ENCODE assay signal across 38 cellular contexts in the genomic region with DNA sequence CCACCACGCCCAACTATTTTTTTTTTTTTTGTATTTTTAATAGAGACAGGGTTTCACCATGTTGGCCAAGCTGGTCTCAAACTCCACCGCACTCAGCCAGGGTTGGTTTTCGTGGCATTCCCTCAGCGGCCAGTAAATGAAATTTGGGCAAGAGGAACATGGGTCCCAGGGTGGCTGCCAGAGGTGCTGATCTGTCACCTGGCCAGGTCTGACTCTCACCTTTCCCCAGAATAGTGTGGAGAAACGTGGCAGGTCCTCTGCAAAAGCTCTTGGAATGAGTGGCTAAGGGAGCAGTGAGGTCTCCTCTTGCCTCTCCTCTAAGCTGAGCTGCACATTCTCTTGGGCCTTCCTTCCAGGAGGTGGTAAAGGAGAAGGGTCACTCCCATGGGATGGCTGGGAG.
"Had no signal": no experiment of that assay in that cellular context is flagged by ENCODE, and none has a peak within 500 bp of the region (broad histone marks: within the 10 kb centered on the region; RNA-seq: fewer than 3 reads in every experiment).

No MANE protein-coding gene starts in this region.

- H3K9me3 ChIP-seq: ascending aorta had no signal

- H3K27me3 Mint-ChIP-seq: activated B cell treated with CpG ODN at 0.5 μM for 24 hours; activated CD4-positive, alpha-beta memory T cell treated with anti-CD3 and anti-CD28 coated beads for 36 hours; activated CD4-positive, alpha-beta T cell treated with anti-CD3 and anti-CD28 coated beads, Interleukin-2, amount 10 ng/mL, durations not matched to agents 24 days and 14 days; activated CD8-positive, alpha-beta T cell treated with anti-CD3 and anti-CD28 coated beads for 36 hours; activated naive CD4-positive, alpha-beta T cell treated with anti-CD3 and anti-CD28 coated beads, Interleukin-2, amount 10 ng/mL, durations not matched to agents 7 days and 5 days; activated naive CD4-positive, alpha-beta T cell treated with anti-CD3 and anti-CD28 coated beads, Interleukin-2, amount 50 U/mL, for 24 hours; activated naive CD8-positive, alpha-beta T cell treated with anti-CD3 and anti-CD28 coated beads, Interleukin-2, amount 10 ng/mL, durations not matched to agents 7 days and 5 days; activated naive CD8-positive, alpha-beta T cell treated with anti-CD3 and anti-CD28 coated beads, Interleukin-2, amount 50 U/mL, for 24 hours; activated T-helper 17 cell treated with anti-CD3 and anti-CD28 coated beads, Interleukin-2, amount 50 U/mL, for 72 hours had no signal

- H3K4me1 ChIP-seq: ascending aorta had no signal

- H3K4me3 Mint-ChIP-seq: activated B cell treated with CpG ODN at 0.5 μM for 24 hours; activated CD4-positive, alpha-beta memory T cell treated with anti-CD3 and anti-CD28 coated beads for 36 hours; activated CD4-positive, alpha-beta T cell treated with anti-CD3 and anti-CD28 coated beads, Interleukin-2, amount 10 ng/mL, durations not matched to agents 24 days and 14 days; activated CD8-positive, alpha-beta T cell treated with anti-CD3 and anti-CD28 coated beads for 36 hours; activated naive CD4-positive, alpha-beta T cell treated with anti-CD3 and anti-CD28 coated beads, Interleukin-2, amount 10 ng/mL, durations not matched to agents 7 days and 5 days; activated naive CD4-positive, alpha-beta T cell treated with anti-CD3 and anti-CD28 coated beads, Interleukin-2, amount 50 U/mL, for 24 hours; activated naive CD8-positive, alpha-beta T cell; activated naive CD8-positive, alpha-beta T cell treated with anti-CD3 and anti-CD28 coated beads, Interleukin-2, amount 10 ng/mL, durations not matched to agents 7 days and 5 days; activated naive CD8-positive, alpha-beta T cell treated with anti-CD3 and anti-CD28 coated beads, Interleukin-2, amount 50 U/mL, for 24 hours; activated T-cell treated with anti-CD3 and anti-CD28 coated beads, Interleukin-2, amount 50 U/mL, for 4 hours; activated T-cell treated with anti-CD3 and anti-CD28 coated beads, Interleukin-2, amount 50 U/mL, for 72 hours; activated T-helper 1 cell treated with anti-CD3 and anti-CD28 coated beads, Interleukin-12 subunit alpha, Interleukin-12 subunit beta, Interleukin-2, Interleukin-4 antibody, amounts not matched to agents 30 ng/mL and 10 ng/mL and 1 ng/mL, durations not matched to agents 14 hours and 24 hours and 36 hours; activated T-helper 17 cell treated with anti-CD3 and anti-CD28 coated beads, Interleukin-2, amount 50 U/mL, for 72 hours; brain; T-helper 1 cell treated with Interleukin-12 subunit alpha and Interleukin-12 subunit beta and Interleukin-4 antibody, amounts not matched to agents 30 μg/mL and 1 μg/mL, for 36 hours; T-helper 2 cell treated with Interferon-gamma antibody and Interleukin-4, amounts not matched to agents 5 μg/mL and 100 μg/mL, for 36 hours had no signal

- H3K9me3 Mint-ChIP-seq: activated CD8-positive, alpha-beta T cell treated with anti-CD3 and anti-CD28 coated beads for 36 hours; activated naive CD4-positive, alpha-beta T cell treated with anti-CD3 and anti-CD28 coated beads, Interleukin-2, amount 50 U/mL, for 24 hours had no signal

- H3K27ac Mint-ChIP-seq: activated B cell treated with CpG ODN at 0.5 μM for 24 hours; activated CD4-positive, alpha-beta memory T cell treated with anti-CD3 and anti-CD28 coated beads for 36 hours; activated CD4-positive, alpha-beta T cell treated with anti-CD3 and anti-CD28 coated beads, Interleukin-2, amount 10 ng/mL, durations not matched to agents 24 days and 14 days; activated CD8-positive, alpha-beta T cell treated with anti-CD3 and anti-CD28 coated beads for 36 hours; activated naive CD4-positive, alpha-beta T cell treated with anti-CD3 and anti-CD28 coated beads, Interleukin-2, amount 10 ng/mL, durations not matched to agents 7 days and 5 days; activated naive CD4-positive, alpha-beta T cell treated with anti-CD3 and anti-CD28 coated beads, Interleukin-2, amount 50 U/mL, for 24 hours; activated naive CD8-positive, alpha-beta T cell; activated naive CD8-positive, alpha-beta T cell treated with anti-CD3 and anti-CD28 coated beads, Interleukin-2, amount 10 ng/mL, durations not matched to agents 7 days and 5 days; activated naive CD8-positive, alpha-beta T cell treated with anti-CD3 and anti-CD28 coated beads, Interleukin-2, amount 50 U/mL, for 24 hours; activated T-cell treated with anti-CD3 and anti-CD28 coated beads, Interleukin-2, amount 50 U/mL, for 72 hours; activated T-helper 1 cell treated with anti-CD3 and anti-CD28 coated beads, Interleukin-12 subunit alpha, Interleukin-12 subunit beta, Interleukin-2, Interleukin-4 antibody, amounts not matched to agents 30 ng/mL and 10 ng/mL and 1 ng/mL, durations not matched to agents 14 hours and 24 hours and 36 hours; activated T-helper 17 cell treated with anti-CD3 and anti-CD28 coated beads, Interleukin-2, amount 50 U/mL, for 72 hours; brain; T-helper 1 cell treated with Interleukin-12 subunit alpha and Interleukin-12 subunit beta and Interleukin-4 antibody, amounts not matched to agents 30 μg/mL and 1 μg/mL, for 36 hours; T-helper 2 cell treated with Interferon-gamma antibody and Interleukin-4, amounts not matched to agents 5 μg/mL and 100 μg/mL, for 36 hours had no signal

- H3K4me1 Mint-ChIP-seq: activated B cell treated with CpG ODN at 0.5 μM for 24 hours; activated CD4-positive, alpha-beta T cell treated with anti-CD3 and anti-CD28 coated beads, Interleukin-2, amount 10 ng/mL, durations not matched to agents 24 days and 14 days; activated naive CD4-positive, alpha-beta T cell treated with anti-CD3 and anti-CD28 coated beads, Interleukin-2, amount 10 ng/mL, durations not matched to agents 7 days and 5 days; activated naive CD4-positive, alpha-beta T cell treated with anti-CD3 and anti-CD28 coated beads, Interleukin-2, amount 50 U/mL, for 24 hours; activated naive CD8-positive, alpha-beta T cell treated with anti-CD3 and anti-CD28 coated beads, Interleukin-2, amount 10 ng/mL, durations not matched to agents 7 days and 5 days; activated naive CD8-positive, alpha-beta T cell treated with anti-CD3 and anti-CD28 coated beads, Interleukin-2, amount 50 U/mL, for 24 hours; activated T-helper 17 cell treated with anti-CD3 and anti-CD28 coated beads, Interleukin-2, amount 50 U/mL, for 72 hours; brain had no signal

- ATAC-seq: activated CD8-positive, alpha-beta T cell treated with anti-CD3 and anti-CD28 coated beads for 36 hours; activated naive CD8-positive, alpha-beta T cell treated with anti-CD3 and anti-CD28 coated beads, Interleukin-2, amount 50 U/mL, for 24 hours; activated T-cell treated with anti-CD3 and anti-CD28 coated beads, Interleukin-2, amount 50 U/mL, for 4 hours; activated T-cell treated with anti-CD3 and anti-CD28 coated beads, Interleukin-2, amount 50 U/mL, for 72 hours; activated T-helper 17 cell treated with anti-CD3 and anti-CD28 coated beads, Interleukin-2, amount 50 U/mL, for 72 hours had no signal

- H3K36me3 ChIP-seq: ascending aorta, cardiac muscle cell had no signal

- DNase-seq: activated B cell treated with CpG ODN at 0.5 μM for 24 hours; activated CD4-positive, alpha-beta memory T cell treated with anti-CD3 and anti-CD28 coated beads for 36 hours; activated CD4-positive, alpha-beta T cell treated with anti-CD3 and anti-CD28 coated beads for 4 hours; activated CD4-positive, alpha-beta T cell treated with anti-CD3 and anti-CD28 coated beads, Interleukin-2, amount 10 ng/mL, durations not matched to agents 24 days and 14 days; activated CD4-positive, alpha-beta T cell treated with anti-CD3 and anti-CD28 coated beads, Interleukin-2, amount 50 U/mL, for 1 hour; activated CD4-positive, alpha-beta T cell treated with anti-CD3 and anti-CD28 coated beads, Interleukin-2, amount 50 U/mL, for 4 hours; activated CD4-positive, CD25-positive, alpha-beta regulatory T cell treated with anti-CD3 and anti-CD28 coated beads, Interleukin-2, amount 50 U/mL, for 72 hours; activated CD8-positive, alpha-beta memory T cell treated with anti-CD3 and anti-CD28 coated beads, Interleukin-2, amount 50 U/mL, for 4 hours; activated CD8-positive, alpha-beta T cell treated with anti-CD3 and anti-CD28 coated beads for 36 hours; activated effector memory CD4-positive, alpha-beta T cell treated with anti-CD3 and anti-CD28 coated beads, Interleukin-2, amount 50 U/mL, for 16 hours; activated gamma-delta T cell treated with Interleukin-2 at 50 U/mL for 16 hours; activated naive CD4-positive, alpha-beta T cell treated with anti-CD3 and anti-CD28 coated beads, Interleukin-2, amount 10 ng/mL, durations not matched to agents 7 days and 5 days; activated naive CD4-positive, alpha-beta T cell treated with Interleukin-2 at 50 U/mL for 16 hours; activated naive CD8-positive, alpha-beta T cell treated with anti-CD3 and anti-CD28 coated beads, Interleukin-2, amount 10 ng/mL, durations not matched to agents 7 days and 5 days; activated naive CD8-positive, alpha-beta T cell treated with anti-CD3 and anti-CD28 coated beads, Interleukin-2, amount 50 U/mL, for 24 hours; activated T-cell treated with anti-CD3 and anti-CD28 coated beads for 4 hours; activated T-cell treated with anti-CD3 and anti-CD28 coated beads, Interleukin-2, amount 50 U/mL, for 1 hour; activated T-cell treated with anti-CD3 and anti-CD28 coated beads, Interleukin-2, amount 50 U/mL, for 4 hours; activated T-cell treated with anti-CD3 and anti-CD28 coated beads, Interleukin-2, amount 50 U/mL, for 72 hours; amygdala; anterior cingulate cortex; central memory CD4-positive, alpha-beta T cell; cerebellar nuclear complex; T-helper 1 cell; T-helper 2 cell; T-helper 9 cell had no signal

- FAIRE-seq: bronchial epithelial cell, TTC549 had no signal

- H3K27ac ChIP-seq: ascending aorta, cardiac muscle cell, VCaP had no signal

- H3K36me3 Mint-ChIP-seq: activated CD4-positive, alpha-beta memory T cell treated with anti-CD3 and anti-CD28 coated beads for 36 hours; activated naive CD4-positive, alpha-beta T cell treated with anti-CD3 and anti-CD28 coated beads, Interleukin-2, amount 10 ng/mL, durations not matched to agents 7 days and 5 days; activated naive CD4-positive, alpha-beta T cell treated with anti-CD3 and anti-CD28 coated beads, Interleukin-2, amount 50 U/mL, for 24 hours; activated naive CD8-positive, alpha-beta T cell; activated naive CD8-positive, alpha-beta T cell treated with anti-CD3 and anti-CD28 coated beads, Interleukin-2, amount 10 ng/mL, durations not matched to agents 7 days and 5 days; brain had no signal

- H3K4me3 ChIP-seq: ascending aorta, cardiac muscle cell had no signal

- H3K27me3 ChIP-seq: ascending aorta, cardiac muscle cell had no signal
